ENCODE assay signal across 12 cellular contexts in the genomic region with DNA sequence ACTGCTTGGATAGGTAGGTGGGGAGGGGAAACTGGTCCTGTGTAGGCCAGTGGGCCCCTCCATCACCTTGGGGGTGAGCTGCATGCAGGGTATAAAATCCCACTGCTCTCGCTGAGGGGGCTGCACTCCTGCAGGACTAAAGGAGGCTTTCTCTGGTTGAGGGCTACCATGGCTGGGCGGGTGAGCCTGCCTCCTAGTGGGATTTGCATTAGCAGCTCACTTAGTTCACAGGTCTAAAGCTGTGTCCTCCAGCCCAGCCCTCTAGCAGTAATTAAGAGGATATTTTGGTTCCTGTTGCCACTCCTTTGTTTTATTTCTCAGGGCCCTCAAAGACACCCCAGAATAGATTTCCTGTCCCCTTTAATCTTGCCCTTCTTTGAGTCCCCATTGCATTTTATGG. TPM values are rescaled to one million over a fixed set of nuclear protein-coding genes. Genes with fewer than 3 reads are reported as not detected.
DNase-seq lines count a peak whose midpoint lies in the region; ATAC-seq and TF ChIP-seq lines count a peak whose summit lies in the region.
"Had no signal": no experiment of that assay in that cellular context is flagged by ENCODE, and none has a peak within 500 bp of the region (broad histone marks: within the 10 kb centered on the region; RNA-seq: fewer than 3 reads in every experiment).

No MANE protein-coding gene starts in this region.

- ATAC-seq in CD8-positive, alpha-beta T cell = no peak
- no peak for ATAC-seq in HCT116
- ATAC-seq in memory B cell (ENCODE audit: low read depth) = no peak
- no peak for ATAC-seq in HG02798 (IDR thresholded peaks at IDR 0.05; ENCODE audit: poor library complexity, unreplicated experiment)
- ATAC-seq in GM21447 (IDR thresholded peaks at IDR 0.05; ENCODE audit: unreplicated experiment) = no peak

- CTCF ChIA-PET in CD8-positive, alpha-beta T cell (lab: Charles Lee) = interaction anchor here (0.9 to 1.5 kb wide), 5 partner anchors 13 to 124 kb away, joined by 3 to 5 read pairs (median 3); a partner anchor contains a TSS
- CTCF ChIA-PET in HCT116 (lab: Charles Lee) = no interaction called here

- peak overlapping the region; percentile 46 for H3K27ac ChIP-seq in CD8-positive, alpha-beta T cell (ENCODE audit: low read depth, low read length)
- no peak overlapping the region for H3K27ac ChIP-seq in HCT116 (ENCODE audit: low read depth, low read length)
- H3K27ac ChIP-seq: PC-9 had no signal

- H3K27me3 ChIP-seq in CD8-positive, alpha-beta T cell (ENCODE audit: insufficient read depth, low read length) = no peaks in the 10 kb centered on the region
- H3K27me3 ChIP-seq in HCT116 (ENCODE audit: insufficient read depth, low read length) = no peaks in the 10 kb centered on the region
- H3K27me3 ChIP-seq: esophagus muscularis mucosa had no signal

- peak overlapping the region; percentile 94 for H3K27ac Mint-ChIP-seq in CD8-positive, alpha-beta T cell
- H3K27ac Mint-ChIP-seq in activated T-helper 2 cell treated with anti-CD3 and anti-CD28 coated beads, Interferon-gamma antibody, Interleukin-2, Interleukin-4, amounts not matched to agents 10 μg/mL and 5 μg/mL and 100 μg/mL, durations not matched to agents 14 hours and 24 hours and 36 hours = peak overlapping the region; percentile 92
- H3K27ac Mint-ChIP-seq in memory B cell = peak overlapping the region; percentile 92

- DNase-seq in CD8-positive, alpha-beta T cell = no peak
- DNase-seq in HCT116 (ENCODE audit: low read depth, low spot score) (no peak), memory B cell (ENCODE audit: low spot score in 2 of 2) (no peak), NCI-H2227 (lab: John Stamatoyannopoulos, UW; ENCODE audit: unreplicated experiment) (no peak), erythroblast (lab: John Stamatoyannopoulos, UW) (no peak)
- DNase-seq in activated T-helper 2 cell treated with anti-CD3 and anti-CD28 coated beads, Interferon-gamma antibody, Interleukin-2, Interleukin-4, amounts not matched to agents 10 μg/mL and 5 μg/mL and 100 μg/mL, durations not matched to agents 14 hours and 24 hours and 36 hours (ENCODE audit: low spot score) = no peak
- DNase-seq: aorta, NCI-H1048, PC-9 had no signal

- H3K4me3 Mint-ChIP-seq in CD8-positive, alpha-beta T cell = peak overlapping the region; percentile 68
- H3K4me3 Mint-ChIP-seq in activated T-helper 2 cell treated with anti-CD3 and anti-CD28 coated beads, Interferon-gamma antibody, Interleukin-2, Interleukin-4, amounts not matched to agents 10 μg/mL and 5 μg/mL and 100 μg/mL, durations not matched to agents 14 hours and 24 hours and 36 hours (ENCODE audit: low read depth) = no peak overlapping the region
- peak overlapping the region; percentile 65 for H3K4me3 Mint-ChIP-seq in memory B cell

- no peaks in the 10 kb centered on the region for H3K36me3 ChIP-seq in CD8-positive, alpha-beta T cell (ENCODE audit: insufficient read depth, low read length)
- H3K36me3 ChIP-seq in HCT116 (ENCODE audit: control insufficient read depth in 1 of 2, insufficient read depth in 2 of 2, low read length in 2 of 2) = no peaks in the 10 kb centered on the region

- no peaks in the 10 kb centered on the region for H3K27me3 Mint-ChIP-seq in CD8-positive, alpha-beta T cell (ENCODE audit: low read depth)
- no peaks in the 10 kb centered on the region for H3K27me3 Mint-ChIP-seq in activated T-helper 2 cell treated with anti-CD3 and anti-CD28 coated beads, Interferon-gamma antibody, Interleukin-2, Interleukin-4, amounts not matched to agents 10 μg/mL and 5 μg/mL and 100 μg/mL, durations not matched to agents 14 hours and 24 hours and 36 hours (ENCODE audit: low read depth)
- H3K27me3 Mint-ChIP-seq in memory B cell = no peaks in the 10 kb centered on the region

- no peak overlapping the region for H3K4me2 ChIP-seq in HCT116 (ENCODE audit: low read length)
- H3K4me2 ChIP-seq: PC-9 had no signal

- H3K9me3 Mint-ChIP-seq in CD8-positive, alpha-beta T cell = no peaks in the 10 kb centered on the region
- H3K9me3 Mint-ChIP-seq in activated T-helper 2 cell treated with anti-CD3 and anti-CD28 coated beads, Interferon-gamma antibody, Interleukin-2, Interleukin-4, amounts not matched to agents 10 μg/mL and 5 μg/mL and 100 μg/mL, durations not matched to agents 14 hours and 24 hours and 36 hours = peaks cover 4% of the 10 kb centered on the region
- peaks cover 3% of the 10 kb centered on the region for H3K9me3 Mint-ChIP-seq in memory B cell

- RAD21 ChIA-PET in HCT116 (lab: Charles Lee; ENCODE audit: low non-redundant PET in 1 of 2, low total read pairs in 2 of 2, uncharacterized antibody in 2 of 2, unreplicated experiment in 2 of 2) = no interaction called here

- peaks cover 37% of the 10 kb centered on the region for H3K4me1 Mint-ChIP-seq in CD8-positive, alpha-beta T cell (ENCODE audit: low read depth)
- peaks cover 39% of the 10 kb centered on the region for H3K4me1 Mint-ChIP-seq in activated T-helper 2 cell treated with anti-CD3 and anti-CD28 coated beads, Interferon-gamma antibody, Interleukin-2, Interleukin-4, amounts not matched to agents 10 μg/mL and 5 μg/mL and 100 μg/mL, durations not matched to agents 14 hours and 24 hours and 36 hours (ENCODE audit: low read depth)
- H3K4me1 Mint-ChIP-seq in memory B cell = peaks cover 27% of the 10 kb centered on the region

- no peak for TF ChIP-seq CTCF in CD8-positive, alpha-beta T cell (IDR thresholded peaks at IDR 0.05)
- no peak for TF ChIP-seq CTCF in HCT116 (IDR thresholded peaks at IDR 0.05 in 2 of 3, conservative IDR thresholded peaks at IDR 0.05 in 1 of 3; ENCODE audit: borderline replicate concordance in 1 of 3, insufficient read depth in 1 of 3, low read depth in 2 of 3, low read length in 2 of 3)

- H3K9me3 ChIP-seq in CD8-positive, alpha-beta T cell (ENCODE audit: low read length) = no peaks in the 10 kb centered on the region
- H3K9me3 ChIP-seq in HCT116 (ENCODE audit: control insufficient read depth in 1 of 2, insufficient read depth in 1 of 2, low read depth in 1 of 2, low read length in 2 of 2) = no peaks in the 10 kb centered on the region
- H3K9me3 ChIP-seq: esophagus muscularis mucosa had no signal

- BruUV-seq in HCT116 (replicated peaks; lab: Mats Ljungman, UMichigan) = no TSS peak

- TF ChIP-seq RAD21 in HCT116 (IDR thresholded peaks at IDR 0.05; ENCODE audit: low read depth) = 0 out of 2 replicates have a peak, but pooled peaks have one; percentile 7

- no peak for TF ChIP-seq POLR2A in HCT116 (IDR thresholded peaks at IDR 0.05; ENCODE audit: borderline replicate concordance, extremely low read depth, insufficient read depth, insufficient read length)
- no peak for TF ChIP-seq POLR2A in erythroblast (IDR thresholded peaks at IDR 0.05; ENCODE audit: low read length)

- peaks cover 3% of the 10 kb centered on the region for H3K36me3 Mint-ChIP-seq in CD8-positive, alpha-beta T cell
- H3K36me3 Mint-ChIP-seq in activated T-helper 2 cell treated with anti-CD3 and anti-CD28 coated beads, Interferon-gamma antibody, Interleukin-2, Interleukin-4, amounts not matched to agents 10 μg/mL and 5 μg/mL and 100 μg/mL, durations not matched to agents 14 hours and 24 hours and 36 hours (ENCODE audit: low read depth) = peaks cover 27% of the 10 kb centered on the region
- H3K36me3 Mint-ChIP-seq in memory B cell = peaks cover 7% of the 10 kb centered on the region

- peaks cover 36% of the 10 kb centered on the region for H3K4me1 ChIP-seq in CD8-positive, alpha-beta T cell (ENCODE audit: insufficient read depth, low read length)
- H3K4me1 ChIP-seq in HCT116 (ENCODE audit: control insufficient read depth in 1 of 2, insufficient read depth in 2 of 2, low read length in 2 of 2) = no peaks in the 10 kb centered on the region

- H4K20me1 ChIP-seq in HCT116 (ENCODE audit: insufficient read depth) = no peaks in the 10 kb centered on the region

- H3K9me2 ChIP-seq in HCT116 (ENCODE audit: insufficient read depth) = no peaks in the 10 kb centered on the region

- no peaks in the 10 kb centered on the region for H3K79me2 ChIP-seq in HCT116 (ENCODE audit: insufficient read depth, low read length)

- no peak overlapping the region for H3K4me3 ChIP-seq in CD8-positive, alpha-beta T cell (ENCODE audit: low read depth, low read length)
- no peak overlapping the region for H3K4me3 ChIP-seq in HCT116 (replicated peaks in 1 of 2; ENCODE audit: low read depth in 1 of 2, low read length in 2 of 2)
- H3K4me3 ChIP-seq: esophagus muscularis mucosa, PC-9 had no signal

- intact Hi-C loops in CD8-positive, alpha-beta T cell (cut with DNase I, micrococcal nuclease) = no loop called here
- intact Hi-C loops in HCT116 (cut with micrococcal nuclease) = no loop called here
- intact Hi-C loops in activated T-helper 2 cell treated with anti-CD3 and anti-CD28 coated beads, Interferon-gamma antibody, Interleukin-2, Interleukin-4, amounts not matched to agents 10 μg/mL and 5 μg/mL and 100 μg/mL, durations not matched to agents 14 hours and 24 hours and 36 hours (cut with micrococcal nuclease) = loop anchor here (5.0 kb wide), 1 partner anchor 94 kb away; a partner anchor contains a TSS

- POLR2A ChIA-PET in CD8-positive, alpha-beta T cell (lab: Charles Lee) = interaction anchor here (1.5 kb wide), 1 partner anchor 33 kb away, joined by 4 read pairs; a partner anchor contains a TSS
- POLR2A ChIA-PET in HCT116 (lab: Charles Lee) = no interaction called here

- no peak overlapping the region for H3K9ac ChIP-seq in HCT116 (ENCODE audit: low read length)

- H2AFZ ChIP-seq in HCT116 (ENCODE audit: low read depth, low read length, poor library complexity, severe bottlenecking) = no peak overlapping the region
- H2AFZ ChIP-seq: PC-9 had no signal

TF ChIP-seq in HCT116, 20 proteins besides CTCF, POLR2A, EP300 and RAD21 (continues in another document):
- TF ChIP-seq SRF (IDR thresholded peaks at IDR 0.05; ENCODE audit: low read depth) (no peak), CEBPB (IDR thresholded peaks at IDR 0.05; ENCODE audit: low read depth) (no peak), ZFX (IDR thresholded peaks at IDR 0.05) (no peak), EZH2phosphoT487 (IDR thresholded peaks at IDR 0.05; ENCODE audit: borderline replicate concordance) (no peak)

RNA-seq across cellular contexts. Expression of a gene that starts 24.6 kb away (rescaled TPM):
- total RNA-seq in CD8-positive, alpha-beta T cell = 10 to 100 TPM; 44.7 to 49.6 TPM
- total RNA-seq in HCT116 (2021; ENCODE audit: unreplicated experiment) = 25.3 TPM
- 19.7 and 19.8 TPM in 2 replicates for polyA plus RNA-seq in HCT116 (2012)
- total RNA-seq in activated T-helper 2 cell treated with anti-CD3 and anti-CD28 coated beads, Interferon-gamma antibody, Interleukin-2, Interleukin-4, amounts not matched to agents 10 μg/mL and 5 μg/mL and 100 μg/mL, durations not matched to agents 14 hours and 24 hours and 36 hours = 29.0 and 30.4 TPM in 2 replicates

RNA-seq across cellular contexts. Expression of a gene that starts 24.8 kb away (rescaled TPM):
- 10 to 100 TPM; 51.9 to 58.0 TPM for total RNA-seq in CD8-positive, alpha-beta T cell
- total RNA-seq in HCT116 (2021; ENCODE audit: unreplicated experiment) = 76.8 TPM
- 54.7 and 62.0 TPM in 2 replicates for polyA plus RNA-seq in HCT116 (2012)
- total RNA-seq in activated T-helper 2 cell treated with anti-CD3 and anti-CD28 coated beads, Interferon-gamma antibody, Interleukin-2, Interleukin-4, amounts not matched to agents 10 μg/mL and 5 μg/mL and 100 μg/mL, durations not matched to agents 14 hours and 24 hours and 36 hours = 93.9 and 94.7 TPM in 2 replicates

RNA-seq across cellular contexts. Expression of a gene that starts 32.6 kb away (rescaled TPM):
- total RNA-seq in CD8-positive, alpha-beta T cell = 10 to 100 TPM; 75.3 to 85.1 TPM
- 160 TPM for total RNA-seq in HCT116 (2021; ENCODE audit: unreplicated experiment)
- polyA plus RNA-seq in HCT116 (2012) = 53.5 and 64.4 TPM in 2 replicates
- total RNA-seq in activated T-helper 2 cell treated with anti-CD3 and anti-CD28 coated beads, Interferon-gamma antibody, Interleukin-2, Interleukin-4, amounts not matched to agents 10 μg/mL and 5 μg/mL and 100 μg/mL, durations not matched to agents 14 hours and 24 hours and 36 hours = 201 and 206 TPM in 2 replicates
